In genomic region chr11:100687630-100688395, GRCh38 we compare ENCODE assay signal across 7 cellular contexts. TPM values are rescaled to one million over a fixed set of nuclear protein-coding genes. Genes with fewer than 3 reads are reported as not detected.
DNase-seq lines count a peak whose midpoint lies in the region; ATAC-seq, FAIRE-seq and TF ChIP-seq lines count a peak whose summit lies in the region.

No MANE protein-coding gene starts in this region.

- peak overlapping the region; percentile 74 to 78 for H3K9ac ChIP-seq in duodenal mucosa (ENCODE audit: low read depth in 1 of 2, low read length in 2 of 2)
- peak overlapping the region; percentile 79 for H3K9ac ChIP-seq in liver (ENCODE audit: low read depth in 1 of 2, low read length in 2 of 2)

- H3K27ac ChIP-seq in duodenal mucosa (ENCODE audit: low read depth, low read length) (peak overlapping the region; percentile 74), liver (ENCODE audit: low read depth in 1 of 2, low read length in 2 of 2) (peak overlapping the region; percentile 92 to 95)

- DNase-seq in GM10266 (ENCODE audit: extremely low spot score) (peak; percentile 75), HTR-8/SVneo (ENCODE audit: insufficient read length, low spot score) (peak; percentile 87), SKM-1 (lab: John Stamatoyannopoulos, UW; ENCODE audit: unreplicated experiment) (peak; percentile 39), stromal cell of bone marrow (ENCODE audit: low read depth) (peak; percentile 62)

- peak; percentile 68 for ATAC-seq in GM21529 (IDR thresholded peaks at IDR 0.05; ENCODE audit: unreplicated experiment)

- peak; percentile 57 to 74 for TF ChIP-seq RAD21 in liver (IDR thresholded peaks at IDR 0.05)

- H3K4me3 ChIP-seq in duodenal mucosa (ENCODE audit: low read depth in 1 of 2, low read length in 2 of 2) = peak overlapping the region; percentile 82 to 86
- H3K4me3 ChIP-seq in liver (ENCODE audit: low read depth in 1 of 3, low read length in 3 of 3) = peak overlapping the region; percentile 89 to 94 (median 92)

- H3K9me3 ChIP-seq in duodenal mucosa (ENCODE audit: control insufficient read depth in 1 of 2, low read length in 2 of 2) = no peaks in the 10 kb centered on the region
- H3K9me3 ChIP-seq in liver (ENCODE audit: control insufficient read depth in 4 of 4, low read length in 3 of 4) = no peaks in the 10 kb centered on the region

- H3K27me3 ChIP-seq in duodenal mucosa (ENCODE audit: control insufficient read depth in 1 of 2, insufficient read depth in 2 of 2, low read length in 2 of 2) = no peaks in the 10 kb centered on the region
- no peaks in the 10 kb centered on the region for H3K27me3 ChIP-seq in liver (ENCODE audit: control insufficient read depth in 4 of 4, insufficient read depth in 4 of 4, low read length in 3 of 4)

- under 1% methylated on average over 24 of the region's 24 CpGs for WGBS in liver

- H3K36me3 ChIP-seq in duodenal mucosa (ENCODE audit: control insufficient read depth in 1 of 2, insufficient read depth in 2 of 2, low read length in 2 of 2) (no peaks in the 10 kb centered on the region), liver (ENCODE audit: control insufficient read depth in 4 of 4, insufficient read depth in 3 of 4, low read depth in 1 of 4, low read length in 3 of 4) (no peaks in the 10 kb centered on the region)

- peak; percentile 49 for TF ChIP-seq CTCF in GM10266 (IDR thresholded peaks at IDR 0.05; ENCODE audit: control insufficient read depth, insufficient read depth, low read depth, missing control alignments)
- peak; percentile 46 for TF ChIP-seq CTCF in liver (IDR thresholded peaks at IDR 0.05; ENCODE audit: low read depth, low read length, missing input control)

- FAIRE-seq in HTR-8/SVneo (lab: Jason Lieb, UNC) = no peak

- H3K4me1 ChIP-seq in duodenal mucosa (ENCODE audit: control insufficient read depth in 1 of 2, insufficient read depth in 2 of 2, low read length in 2 of 2) = peaks cover 14 to 27% of the 10 kb centered on the region in 2 donors
- H3K4me1 ChIP-seq in liver (ENCODE audit: control insufficient read depth in 4 of 4, insufficient read depth in 4 of 4, low read length in 3 of 4) = peaks cover 1 to 34% (median 21%) of the 10 kb centered on the region in 4 donors

TF ChIP-seq in liver, 16 proteins besides CTCF, POLR2A, EP300 and RAD21:
- TF ChIP-seq HNF4A (conservative IDR thresholded peaks at IDR 0.05) = peak; percentile 9 to 43
- no peak for TF ChIP-seq SP1 (IDR thresholded peaks at IDR 0.05)
- no peak for TF ChIP-seq NR2F2 (IDR thresholded peaks at IDR 0.05)
- TF ChIP-seq RXRA (IDR thresholded peaks at IDR 0.05) = peak; percentile 20 to 37
- TF ChIP-seq YY1 (IDR thresholded peaks at IDR 0.05) = peak; percentile 11
TF ChIP-seq in liver: peak in this region for 3.

RNA-seq across cellular contexts. Expression of gene ARHGAP42, which starts 0.7 kb away (rescaled TPM):
- total RNA-seq in liver = 10 to 100 TPM; 16.6 to 17.2 TPM
- 1 to 10 TPM; 3.8 to 7.3 TPM for polyA plus RNA-seq in liver

Comparison
In these comparisons a context has a peak if more than half of its experiments do, and no peak if none do; other contexts are left out.
1. Peak in every context shown above with its lines: DNase-seq, ATAC-seq, H3K4me3 ChIP-seq and H3K27ac ChIP-seq.